Comparison of ENCODE assay signal across 8 cellular contexts in genomic region chr12:124916370-124917134, GRCh38. TPM values are rescaled to one million over a fixed set of nuclear protein-coding genes. Genes with fewer than 3 reads are reported as not detected.
DNase-seq lines count a peak whose midpoint lies in the region; ATAC-seq and TF ChIP-seq lines count a peak whose summit lies in the region.

No MANE protein-coding gene starts in this region.

- TF ChIP-seq RAD21 in liver (IDR thresholded peaks at IDR 0.05), result peak in 1 of 2 donors; percentile 36

- peaks cover 0 to 3% (median under 1%) of the 10 kb centered on the region in 4 donors for H3K36me3 ChIP-seq in liver (ENCODE audit: control insufficient read depth in 4 of 4, insufficient read depth in 3 of 4, low read depth in 1 of 4, low read length in 3 of 4)
- peaks cover 6 to 24% (median 19%) of the 10 kb centered on the region in 4 donors for H3K36me3 ChIP-seq in stomach

- intact Hi-C loops in stomach (cut with DNase I; ENCODE audit: low total_unique reads), result no loop called here

- peaks cover 3 to 22% (median 7%) of the 10 kb centered on the region in 4 donors for H3K4me1 ChIP-seq in liver (ENCODE audit: control insufficient read depth in 4 of 4, insufficient read depth in 4 of 4, low read length in 3 of 4)
- peaks cover 42 to 73% (median 66%) of the 10 kb centered on the region in 4 donors for H3K4me1 ChIP-seq in stomach

- peak in 2 of 4 donors; percentile 34 to 49 for TF ChIP-seq POLR2A in stomach (IDR thresholded peaks at IDR 0.05)

- H3K27ac ChIP-seq in liver (ENCODE audit: low read depth in 1 of 2, low read length in 2 of 2), result peak overlapping the region; percentile 100
- H3K27ac ChIP-seq in stomach, result peak overlapping the region; percentile 98 to 100 (median 100)

- H3K4me3 ChIP-seq in liver (ENCODE audit: low read depth in 1 of 3, low read length in 3 of 3), result peak overlapping the region; percentile 4 to 25 (median 19)
- peak overlapping the region in 3 of 4 donors; percentile 11 to 88 (median 29) for H3K4me3 ChIP-seq in stomach

- H3K9ac ChIP-seq in liver (ENCODE audit: low read depth in 1 of 2, low read length in 2 of 2), result peak overlapping the region; percentile 99 to 100

- 8% methylated on average over 5 of the region's 5 CpGs for WGBS in liver
- WGBS in stomach, 5 donors, result 3 to 15% (median 6%) methylated on average over 5 of the region's 5 CpGs

- peak; percentile 30 for TF ChIP-seq EP300 in stomach (IDR thresholded peaks at IDR 0.05)

- H3K9me3 ChIP-seq in liver (ENCODE audit: control insufficient read depth in 4 of 4, low read length in 3 of 4), result no peaks in the 10 kb centered on the region
- no peaks in the 10 kb centered on the region for H3K9me3 ChIP-seq in stomach

- H3K27me3 ChIP-seq in liver (ENCODE audit: control insufficient read depth in 4 of 4, insufficient read depth in 4 of 4, low read length in 3 of 4) (no peaks in the 10 kb centered on the region), stomach (no peaks in the 10 kb centered on the region)

- TF ChIP-seq CTCF in liver (IDR thresholded peaks at IDR 0.05; ENCODE audit: low read depth, low read length, missing input control) (no peak), stomach (IDR thresholded peaks at IDR 0.05) (no peak)

- DNase-seq in Daoy (ENCODE audit: low read depth) (peak; percentile 94), cerebellum (ENCODE audit: low spot score) (peak; percentile 47), stomach (peak; percentile 83), NCI-H1105 treated with DMSO at 0.1 percent for 48 hours (lab: John Stamatoyannopoulos, UW) (no peak), NCI-H2029 (lab: John Stamatoyannopoulos, UW) (no peak)

- no peak for ATAC-seq in HG02938 (IDR thresholded peaks at IDR 0.05; ENCODE audit: unreplicated experiment)

TF ChIP-seq in PFSK-1, 5 proteins besides CTCF, POLR2A, EP300 and RAD21:
- TF ChIP-seq FOXP2 (optimal IDR thresholded peaks at IDR 0.05; ENCODE audit: borderline replicate concordance, extremely low read depth, extremely low read length, insufficient read depth) (no peak), TAF1 (IDR thresholded peaks at IDR 0.05; ENCODE audit: borderline replicate concordance, insufficient read depth, low read length) (peak; percentile 35; the same call in 1 of the 2 replicates)

TF ChIP-seq in liver, 16 proteins besides CTCF, POLR2A, EP300 and RAD21:
- TF ChIP-seq HNF4G (IDR thresholded peaks at IDR 0.05), result peak; percentile 15
- TF ChIP-seq GABPA (IDR thresholded peaks at IDR 0.05 in 1 of 2, conservative IDR thresholded peaks at IDR 0.05 in 1 of 2), result no peak
- peak; percentile 95 for TF ChIP-seq YY1 (IDR thresholded peaks at IDR 0.05)
- peak; percentile 28 for TF ChIP-seq TAF1 (conservative IDR thresholded peaks at IDR 0.05)
- peak; percentile 35 for TF ChIP-seq MAX (IDR thresholded peaks at IDR 0.05)
- TF ChIP-seq FOXA2 (IDR thresholded peaks at IDR 0.05), result peak; percentile 52
- peak; percentile 50 for TF ChIP-seq SP1 (IDR thresholded peaks at IDR 0.05)
- TF ChIP-seq HNF4A (conservative IDR thresholded peaks at IDR 0.05), result peak; percentile 73 to 80
- peak; percentile 90 for TF ChIP-seq REST (IDR thresholded peaks at IDR 0.05)
- no peak for TF ChIP-seq EGR1 (IDR thresholded peaks at IDR 0.05; ENCODE audit: low read depth in 2 of 2)
- no peak for TF ChIP-seq NR2F2 (IDR thresholded peaks at IDR 0.05)
- peak; percentile 84 for TF ChIP-seq ATF3 (IDR thresholded peaks at IDR 0.05)
- TF ChIP-seq FOXA1 (IDR thresholded peaks at IDR 0.05), result peak; percentile 22
- TF ChIP-seq JUND (IDR thresholded peaks at IDR 0.05), result peak; percentile 88 to 97
- TF ChIP-seq RXRA (IDR thresholded peaks at IDR 0.05), result peak; percentile 21 to 48
TF ChIP-seq in liver: peak in this region for 12.

RNA-seq across cellular contexts. Expression of gene UBC, which starts 2.1 kb away (rescaled TPM):
- 1,358 and 1,360 TPM in 2 replicates for total RNA-seq in Daoy (2014; rRNA removed; shearing (Covaris generic))
- 896 TPM for polyA plus RNA-seq in PFSK-1 (2012; ENCODE audit: insufficient read length, low read depth)
- total RNA-seq in cerebellum, result 507 TPM
- 100 to 1,000 TPM; 503 to 624 TPM for total RNA-seq in liver
- polyA plus RNA-seq in liver, result 100 to 1,000 TPM; 385 to 434 TPM
- 1,000 to 10,000 TPM in 3 of 5 donors, 100 to 1,000 TPM in 2; 409 to 1,431 (median 1,065) TPM for total RNA-seq in stomach
- 1,000 to 10,000 TPM in 1 of 3 donors, 100 to 1,000 TPM in 2; 875 to 1,080 (median 957) TPM for polyA plus RNA-seq in stomach

RNA-seq across cellular contexts. Expression of gene SCARB1, which starts 52.9 kb away (rescaled TPM):
- total RNA-seq in Daoy (2014; rRNA removed; shearing (Covaris generic)), result 4.1 TPM in 2 replicates
- 237 TPM for polyA plus RNA-seq in PFSK-1 (2012; ENCODE audit: insufficient read length, low read depth)
- total RNA-seq in cerebellum (11.4 TPM), liver (100 to 1,000 TPM in 1 of 2 donors, 10 to 100 TPM in 1; 85.3 to 169 TPM), stomach (10 to 100 TPM in 2 of 5 donors, 1 to 10 TPM in 3; 2.9 to 63.7 (median 8.3) TPM)
- polyA plus RNA-seq in liver (100 to 1,000 TPM; 112 to 289 TPM), stomach (10 to 100 TPM in 1 of 3 donors, 1 to 10 TPM in 2; 6.7 to 19.4 (median 9.3) TPM)

Comparison
In these comparisons a context has a peak if more than half of its experiments do, and no peak if none do; other contexts are left out.
1. DNase-seq: peak in Daoy (single experiment), cerebellum (single experiment) and stomach (single experiment); none in NCI-H1105 treated with DMSO at 0.1 percent for 48 hours (single experiment) and NCI-H2029 (single experiment).